In genomic region chr16:30761928-30762902, GRCh38 we compare ENCODE assay signal across 1 cellular context.
TF ChIP-seq lines count a peak whose summit lies in the region.

Gene CFAP119 (minus strand): TSS chr16:30762062. CDS start chr16:30761748, 314 bp downstream.
Gene RNF40 (plus strand): TSS chr16:30762322. CDS start chr16:30762546, 224 bp downstream.

TF ChIP-seq in HEK293, 187 proteins besides CTCF, POLR2A, EP300 and RAD21 (continued from another document):
- TF ChIP-seq AEBP2 (tag by site-specific recombination; IDR thresholded peaks at IDR 0.05; ENCODE audit: borderline replicate concordance) = no peak
- TF ChIP-seq PATZ1 (tag by site-specific recombination; IDR thresholded peaks at IDR 0.05) = peak; percentile 99
- TF ChIP-seq ZNF510 (tag by site-specific recombination; IDR thresholded peaks at IDR 0.05; ENCODE audit: insufficient replicate concordance) = no peak
- TF ChIP-seq EGR2 (tag by site-specific recombination; IDR thresholded peaks at IDR 0.05; ENCODE audit: low read depth) = no peak; the same call in 1 of the 2 replicates
- TF ChIP-seq ZBTB7A (tag by site-specific recombination; IDR thresholded peaks at IDR 0.05; ENCODE audit: low read depth) = peak; percentile 95
- TF ChIP-seq ZNF561 (tag by site-specific recombination; IDR thresholded peaks at IDR 0.05; ENCODE audit: borderline replicate concordance) = peak; percentile 46; the same call in 1 of the 2 replicates
- peak; percentile 11; the same call in 1 of the 2 replicates for TF ChIP-seq ZNF2 (tag by site-specific recombination; IDR thresholded peaks at IDR 0.05)
- TF ChIP-seq ZNF394 (tag by site-specific recombination; IDR thresholded peaks at IDR 0.05; ENCODE audit: borderline replicate concordance) = no peak
- peak; percentile 85; the same call in 1 of the 2 replicates for TF ChIP-seq ZNF600 (tag by site-specific recombination; IDR thresholded peaks at IDR 0.05)
- no peak for TF ChIP-seq INSM2 (tag by site-specific recombination; IDR thresholded peaks at IDR 0.05)
- no peak for TF ChIP-seq ZNF148 (tag by site-specific recombination; IDR thresholded peaks at IDR 0.05; ENCODE audit: borderline replicate concordance)
- TF ChIP-seq ZBTB49 (tag by site-specific recombination; IDR thresholded peaks at IDR 0.05; ENCODE audit: low read depth) = no peak
- no peak for TF ChIP-seq PRDM2 (tag by site-specific recombination; IDR thresholded peaks at IDR 0.05; ENCODE audit: borderline replicate concordance)
- TF ChIP-seq ZNF610 (tag by site-specific recombination; IDR thresholded peaks at IDR 0.05; ENCODE audit: borderline replicate concordance) = no peak
- TF ChIP-seq ZBTB44 (tag by site-specific recombination; IDR thresholded peaks at IDR 0.05) = no peak
- TF ChIP-seq OVOL3 (tag by site-specific recombination; IDR thresholded peaks at IDR 0.05) = no peak
- TF ChIP-seq ZNF302 (tag by site-specific recombination; IDR thresholded peaks at IDR 0.05; ENCODE audit: low read depth) = no peak
- TF ChIP-seq ZBTB6 (tag by site-specific recombination; IDR thresholded peaks at IDR 0.05) = peak; percentile 33; the same call in 1 of the 2 replicates
- no peak for TF ChIP-seq MEIS1 (CRISPR knock-in tag; IDR thresholded peaks at IDR 0.05; ENCODE audit: borderline replicate concordance)
- TF ChIP-seq ZNF16 (tag by site-specific recombination; IDR thresholded peaks at IDR 0.05; ENCODE audit: low read depth) = no peak
- TF ChIP-seq ZBTB48 (tag by site-specific recombination; IDR thresholded peaks at IDR 0.05) = no peak
- TF ChIP-seq TSHZ1 (tag by site-specific recombination; IDR thresholded peaks at IDR 0.05; ENCODE audit: borderline replicate concordance) = no peak
- TF ChIP-seq ZSCAN23 (tag by site-specific recombination; IDR thresholded peaks at IDR 0.05) = no peak
